22 cellular contexts compared by ENCODE assay signal in the genomic region with DNA sequence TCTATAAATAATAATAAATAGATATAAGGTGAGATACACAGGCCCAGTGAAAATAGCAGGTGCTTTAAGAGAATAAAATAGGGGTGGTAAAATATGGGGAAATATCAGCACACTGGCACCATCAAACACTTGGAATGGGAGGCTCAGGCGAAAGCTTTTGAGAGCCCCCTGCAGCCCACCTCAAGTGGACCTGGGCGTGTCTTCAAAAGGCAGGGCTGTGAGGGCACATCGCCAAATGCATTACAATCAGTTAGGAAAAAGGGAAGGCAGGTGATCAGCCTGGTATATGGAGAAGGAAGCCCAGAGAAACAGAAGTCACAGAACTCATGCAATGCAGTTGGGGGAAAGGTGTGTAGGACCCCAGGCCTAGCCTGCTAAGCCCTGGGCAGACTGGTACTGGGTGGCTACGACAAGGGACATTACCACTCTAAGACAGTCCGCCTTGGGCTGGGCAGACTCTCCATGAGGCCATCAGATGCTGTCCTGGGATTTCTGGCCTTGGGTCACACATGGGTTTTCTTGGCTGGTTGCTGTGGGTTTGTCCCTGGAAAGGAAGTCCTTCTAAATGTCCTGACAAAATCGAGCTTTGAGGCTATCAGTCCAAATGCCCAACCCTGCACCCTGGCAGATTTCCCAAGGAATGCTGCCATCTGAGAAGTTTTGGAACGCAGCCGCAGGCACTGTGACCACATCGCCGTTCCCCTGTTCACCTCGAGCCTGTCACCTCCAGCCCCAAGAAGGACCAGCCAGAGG.
DNase-seq lines count a peak whose midpoint lies in the region; ATAC-seq and TF ChIP-seq lines count a peak whose summit lies in the region.
"Had no signal": no experiment of that assay in that cellular context is flagged by ENCODE, and none has a peak within 500 bp of the region (broad histone marks: within the 10 kb centered on the region; RNA-seq: fewer than 3 reads in every experiment).

No MANE protein-coding gene starts in this region.

- H3K27ac ChIP-seq in heart left ventricle = no peak overlapping the region
- H3K27ac ChIP-seq in right atrium auricular region = no peak overlapping the region
- H3K27ac ChIP-seq in sigmoid colon = no peak overlapping the region
- no peak overlapping the region for H3K27ac ChIP-seq in spleen
- H3K27ac ChIP-seq: KMS-11 had no signal

- H3K27me3 ChIP-seq in heart left ventricle (no peaks in the 10 kb centered on the region), right atrium auricular region (no peaks in the 10 kb centered on the region), sigmoid colon (no peaks in the 10 kb centered on the region), spleen (replicated peaks in 1 of 7) (peaks cover 0 to 10% (median 0%) of the 10 kb centered on the region in 7 donors)

- TF ChIP-seq CTCF in heart left ventricle (IDR thresholded peaks at IDR 0.05) = no peak
- TF ChIP-seq CTCF in right atrium auricular region (IDR thresholded peaks at IDR 0.05) = no peak
- no peak for TF ChIP-seq CTCF in sigmoid colon (IDR thresholded peaks at IDR 0.05)
- TF ChIP-seq CTCF in spleen (IDR thresholded peaks at IDR 0.05 in 8 of 11, conservative IDR thresholded peaks at IDR 0.05 in 3 of 11) = no peak

- WGBS in heart left ventricle, 4 donors = 50 to 75% (median 63%) methylated on average over 9 to 11 of the region's 11 CpGs
- WGBS in sigmoid colon, 2 donors = 75 to 90% methylated on average over 11 of the region's 11 CpGs
- 66 to 87% (median 76%) methylated on average over 6 to 11 of the region's 11 CpGs for WGBS in spleen, 5 donors

- TF ChIP-seq POLR2A in heart left ventricle (IDR thresholded peaks at IDR 0.05) = no peak
- TF ChIP-seq POLR2A in sigmoid colon (IDR thresholded peaks at IDR 0.05) = no peak
- no peak for TF ChIP-seq POLR2A in spleen (IDR thresholded peaks at IDR 0.05)

- H3K9me3 ChIP-seq in heart left ventricle (no peaks in the 10 kb centered on the region), right atrium auricular region (no peaks in the 10 kb centered on the region), sigmoid colon (no peaks in the 10 kb centered on the region), spleen (peaks cover 0 to 10% (median 0%) of the 10 kb centered on the region in 8 donors)

- TF ChIP-seq EP300 in sigmoid colon (IDR thresholded peaks at IDR 0.05) = no peak

- peaks cover 0 to 11% (median 0%) of the 10 kb centered on the region in 12 donors for H3K4me1 ChIP-seq in heart left ventricle
- peaks cover 0 to 11% of the 10 kb centered on the region in 2 donors for H3K4me1 ChIP-seq in right atrium auricular region
- no peaks in the 10 kb centered on the region for H3K4me1 ChIP-seq in sigmoid colon
- H3K4me1 ChIP-seq in spleen = no peaks in the 10 kb centered on the region

- peak; percentile 1 for DNase-seq in NCI-H1105 treated with DMSO at 0.1 percent for 48 hours (lab: John Stamatoyannopoulos, UW)
- DNase-seq in NCI-H1105 (lab: John Stamatoyannopoulos, UW) = no peak
- DNase-seq in heart left ventricle = peak in 1 of 5 donors; percentile 38
- no peak for DNase-seq in right atrium auricular region (ENCODE audit: low spot score)
- peak; percentile 19 for DNase-seq in sigmoid colon
- no peak for DNase-seq in NCI-H2196 (lab: John Stamatoyannopoulos, UW; ENCODE audit: unreplicated experiment)
- DNase-seq in spleen = no peak
- DNase-seq in effector CD8-positive, alpha-beta T cell (lab: John Stamatoyannopoulos, UW) = no peak
- DNase-seq: AML-193; C1 segment of cervical spinal cord; Calu3; CD8-positive, alpha-beta memory T cell; EL; GF-D8; NCI-H1417; NCI-H1694 treated with DMSO at 0.1 percent for 48 hours; NCI-H2081 treated with DMSO at 0.1 percent for 48 hours; NCI-H510A treated with DMSO at 0.1 percent for 48 hours; NCI-H82; OCI-M1 had no signal

- H3K36me3 ChIP-seq in heart left ventricle (no peaks in the 10 kb centered on the region), right atrium auricular region (no peaks in the 10 kb centered on the region), sigmoid colon (no peaks in the 10 kb centered on the region), spleen (no peaks in the 10 kb centered on the region)

- no peak overlapping the region for H3K4me3 ChIP-seq in heart left ventricle
- H3K4me3 ChIP-seq in right atrium auricular region = no peak overlapping the region
- H3K4me3 ChIP-seq in sigmoid colon = no peak overlapping the region
- H3K4me3 ChIP-seq in spleen = no peak overlapping the region

- intact Hi-C loops in heart left ventricle (cut with DNase I) = no loop called here
- intact Hi-C loops in sigmoid colon (cut with DNase I) = no loop called here
- intact Hi-C loops in spleen (cut with DNase I; ENCODE audit: low total_unique reads) = no loop called here

- ATAC-seq in heart left ventricle = peak; percentile 45 to 51 (median 50)
- ATAC-seq: HCT116 had no signal

Comparison
In these comparisons a context has a peak if more than half of its experiments do, and no peak if none do; other contexts are left out.
1. DNase-seq: peak in NCI-H1105 treated with DMSO at 0.1 percent for 48 hours (single experiment) and sigmoid colon (single experiment); none in NCI-H1105 (single experiment), right atrium auricular region (single experiment), NCI-H2196 (single experiment), spleen (single experiment) and effector CD8-positive, alpha-beta T cell (single experiment).